ENCODE assay signal across 14 cellular contexts in the genomic region with DNA sequence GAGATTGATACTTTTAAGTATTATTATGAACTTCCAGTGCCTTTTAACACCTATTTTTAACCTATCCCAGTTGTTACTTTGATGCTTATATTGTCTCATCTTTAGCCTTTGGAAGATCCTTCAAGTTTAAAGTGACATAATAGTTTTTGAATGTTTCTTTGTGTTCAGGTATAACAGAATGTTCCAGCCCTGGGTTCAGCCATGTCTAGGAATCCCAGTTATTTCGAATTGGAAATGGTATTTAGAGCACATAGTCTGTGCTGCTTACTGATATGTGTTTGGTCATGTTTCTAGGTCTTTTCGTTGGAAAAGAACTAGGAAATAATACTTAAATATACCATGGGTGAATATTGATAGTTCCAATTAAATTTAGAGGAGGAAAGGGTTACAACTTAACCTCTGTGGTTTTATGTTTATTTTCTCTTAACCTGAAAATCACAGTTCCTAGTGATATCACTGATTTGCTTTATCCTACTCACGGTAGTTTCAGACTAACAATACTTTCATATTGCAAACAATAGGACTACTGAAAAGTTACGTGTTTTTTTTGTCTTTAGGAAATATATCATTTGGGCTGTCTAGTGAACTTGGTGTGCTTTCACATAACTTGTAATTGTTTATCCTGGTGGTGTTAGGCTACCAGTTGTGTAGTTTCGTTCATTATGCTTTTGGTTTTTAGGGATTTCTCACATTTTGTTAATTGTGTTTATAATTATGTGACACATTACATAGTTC.
"Had no signal": no experiment of that assay in that cellular context is flagged by ENCODE, and none has a peak within 500 bp of the region (broad histone marks: within the 10 kb centered on the region; RNA-seq: fewer than 3 reads in every experiment).

No MANE protein-coding gene starts in this region.

- ATAC-seq: activated naive CD8-positive, alpha-beta T cell treated with anti-CD3 and anti-CD28 coated beads, Interleukin-2, amount 50 U/mL, for 24 hours; activated T-cell treated with anti-CD3 and anti-CD28 coated beads, Interleukin-2, amount 50 U/mL, for 4 hours; SK-N-SH treated with all-trans-retinoic acid at 6 μM for 48 hours had no signal

- H3K9me3 ChIP-seq: stomach had no signal

- H3K9me3 Mint-ChIP-seq: activated T-cell treated with anti-CD3 and anti-CD28 coated beads, Interleukin-2, amount 50 U/mL, for 4 hours had no signal

- H3K27me3 Mint-ChIP-seq: activated naive CD8-positive, alpha-beta T cell treated with anti-CD3 and anti-CD28 coated beads, Interleukin-2, amount 50 U/mL, for 24 hours had no signal

- DNase-seq: activated CD4-positive, alpha-beta T cell treated with anti-CD3 and anti-CD28 coated beads, Interleukin-2, amount 50 U/mL, for 1 hour; activated CD4-positive, CD25-positive, alpha-beta regulatory T cell; activated naive CD8-positive, alpha-beta T cell treated with anti-CD3 and anti-CD28 coated beads, Interleukin-2, amount 50 U/mL, for 24 hours; activated T-cell treated with anti-CD3 and anti-CD28 coated beads, Interleukin-2, amount 50 U/mL, for 4 hours; foreskin melanocyte; heart left ventricle; islet precursor cell; left ventricle myocardium inferior; mesendoderm; nephron progenitor cell; stimulated activated CD4-positive, alpha-beta T cell treated with anti-CD3 and anti-CD28 coated beads, Interleukin-15, amount 100 ng/mL, for 24 hours; stimulated activated CD4-positive, alpha-beta T cell treated with anti-CD3 and anti-CD28 coated beads, Interleukin-4, amount 100 ng/mL, for 24 hours; stomach had no signal

- H3K27ac ChIP-seq: heart left ventricle, left ventricle myocardium inferior, stomach had no signal

- H3K4me3 ChIP-seq: heart left ventricle, left ventricle myocardium inferior, stomach had no signal

- H3K36me3 ChIP-seq: heart left ventricle, left ventricle myocardium inferior had no signal

- H3K27me3 ChIP-seq: heart left ventricle, stomach had no signal

- H3K4me1 Mint-ChIP-seq: nephron progenitor cell had no signal

- H3K4me3 Mint-ChIP-seq: activated naive CD8-positive, alpha-beta T cell treated with anti-CD3 and anti-CD28 coated beads, Interleukin-2, amount 50 U/mL, for 24 hours; activated T-cell treated with anti-CD3 and anti-CD28 coated beads, Interleukin-2, amount 50 U/mL, for 4 hours; nephron progenitor cell had no signal

- H3K27ac Mint-ChIP-seq: activated naive CD8-positive, alpha-beta T cell treated with anti-CD3 and anti-CD28 coated beads, Interleukin-2, amount 50 U/mL, for 24 hours had no signal
